ENCODE assay signal across 1 cellular context in the genomic region with DNA sequence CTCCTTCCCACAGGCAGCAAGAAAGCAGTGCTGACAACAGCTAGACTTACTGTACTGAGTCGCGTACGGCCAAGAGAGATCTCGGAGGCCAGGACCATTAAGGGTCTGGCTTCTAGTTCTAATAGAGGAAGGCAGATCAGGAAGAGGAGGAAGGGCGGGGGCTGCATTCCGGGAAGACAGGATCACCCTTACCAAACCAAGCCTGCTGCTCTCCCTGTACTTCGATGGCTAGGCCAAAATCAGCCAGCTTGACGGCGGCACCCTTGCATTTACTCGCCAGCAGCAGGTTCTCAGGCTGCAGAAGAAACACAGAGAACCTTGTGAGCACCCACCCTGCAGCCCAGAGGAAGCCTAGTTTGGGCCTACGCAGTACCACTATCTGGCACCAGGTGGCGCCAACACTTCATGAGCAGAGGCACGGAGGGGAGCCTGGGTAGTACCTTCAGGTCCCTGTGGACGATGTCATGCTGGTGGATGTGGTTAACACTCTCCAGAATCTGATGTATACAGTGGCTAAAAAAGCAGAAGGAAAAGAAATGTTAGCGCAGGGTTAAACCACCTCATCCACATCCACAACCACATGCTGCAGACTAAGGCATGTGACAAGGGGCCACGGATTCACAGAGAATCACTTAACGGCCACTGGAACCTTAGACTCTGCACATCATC.
TF ChIP-seq lines count a peak whose summit lies in the region.

No MANE protein-coding gene starts in this region.

TF ChIP-seq in HepG2, 621 proteins besides CTCF, POLR2A, EP300 and RAD21 (continued from another document and continues in another):
- TF ChIP-seq, protein P1, sequence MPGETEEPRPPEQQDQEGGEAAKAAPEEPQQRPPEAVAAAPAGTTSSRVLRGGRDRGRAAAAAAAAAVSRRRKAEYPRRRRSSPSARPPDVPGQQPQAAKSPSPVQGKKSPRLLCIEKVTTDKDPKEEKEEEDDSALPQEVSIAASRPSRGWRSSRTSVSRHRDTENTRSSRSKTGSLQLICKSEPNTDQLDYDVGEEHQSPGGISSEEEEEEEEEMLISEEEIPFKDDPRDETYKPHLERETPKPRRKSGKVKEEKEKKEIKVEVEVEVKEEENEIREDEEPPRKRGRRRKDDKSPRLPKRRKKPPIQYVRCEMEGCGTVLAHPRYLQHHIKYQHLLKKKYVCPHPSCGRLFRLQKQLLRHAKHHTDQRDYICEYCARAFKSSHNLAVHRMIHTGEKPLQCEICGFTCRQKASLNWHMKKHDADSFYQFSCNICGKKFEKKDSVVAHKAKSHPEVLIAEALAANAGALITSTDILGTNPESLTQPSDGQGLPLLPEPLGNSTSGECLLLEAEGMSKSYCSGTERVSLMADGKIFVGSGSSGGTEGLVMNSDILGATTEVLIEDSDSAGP (CRISPR knock-in tag; IDR thresholded peaks at IDR 0.05; ENCODE audit: borderline replicate concordance) = no peak
- no peak for TF ChIP-seq MXI1 (IDR thresholded peaks at IDR 0.05; ENCODE audit: borderline replicate concordance, low read depth, low read length)
- TF ChIP-seq SRSF9 (IDR thresholded peaks at IDR 0.05; ENCODE audit: borderline replicate concordance, insufficient read depth, low read depth, low read length, poor library complexity, severe bottlenecking) = no peak
- peak; percentile 38; the same call in 1 of the 2 replicates for TF ChIP-seq SAP130 (CRISPR knock-in tag; IDR thresholded peaks at IDR 0.05; ENCODE audit: low read depth)
- TF ChIP-seq KDM5A (IDR thresholded peaks at IDR 0.05; ENCODE audit: borderline replicate concordance, low read length) = no peak
- TF ChIP-seq, protein P2, sequence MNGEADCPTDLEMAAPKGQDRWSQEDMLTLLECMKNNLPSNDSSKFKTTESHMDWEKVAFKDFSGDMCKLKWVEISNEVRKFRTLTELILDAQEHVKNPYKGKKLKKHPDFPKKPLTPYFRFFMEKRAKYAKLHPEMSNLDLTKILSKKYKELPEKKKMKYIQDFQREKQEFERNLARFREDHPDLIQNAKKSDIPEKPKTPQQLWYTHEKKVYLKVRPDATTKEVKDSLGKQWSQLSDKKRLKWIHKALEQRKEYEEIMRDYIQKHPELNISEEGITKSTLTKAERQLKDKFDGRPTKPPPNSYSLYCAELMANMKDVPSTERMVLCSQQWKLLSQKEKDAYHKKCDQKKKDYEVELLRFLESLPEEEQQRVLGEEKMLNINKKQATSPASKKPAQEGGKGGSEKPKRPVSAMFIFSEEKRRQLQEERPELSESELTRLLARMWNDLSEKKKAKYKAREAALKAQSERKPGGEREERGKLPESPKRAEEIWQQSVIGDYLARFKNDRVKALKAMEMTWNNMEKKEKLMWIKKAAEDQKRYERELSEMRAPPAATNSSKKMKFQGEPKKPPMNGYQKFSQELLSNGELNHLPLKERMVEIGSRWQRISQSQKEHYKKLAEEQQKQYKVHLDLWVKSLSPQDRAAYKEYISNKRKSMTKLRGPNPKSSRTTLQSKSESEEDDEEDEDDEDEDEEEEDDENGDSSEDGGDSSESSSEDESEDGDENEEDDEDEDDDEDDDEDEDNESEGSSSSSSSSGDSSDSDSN (CRISPR knock-in tag; IDR thresholded peaks at IDR 0.05) = peak; percentile 41; the same call in 1 of the 2 replicates
- no peak for TF ChIP-seq LCORL (IDR thresholded peaks at IDR 0.05)
- TF ChIP-seq LCORL (CRISPR knock-in tag; IDR thresholded peaks at IDR 0.05) = 0 out of 2 replicates have a peak, but pooled peaks have one; percentile 15
- TF ChIP-seq RARA (CRISPR knock-in tag; IDR thresholded peaks at IDR 0.05) = 0 out of 2 replicates have a peak, but pooled peaks have one; percentile 5
- TF ChIP-seq, protein P3, sequence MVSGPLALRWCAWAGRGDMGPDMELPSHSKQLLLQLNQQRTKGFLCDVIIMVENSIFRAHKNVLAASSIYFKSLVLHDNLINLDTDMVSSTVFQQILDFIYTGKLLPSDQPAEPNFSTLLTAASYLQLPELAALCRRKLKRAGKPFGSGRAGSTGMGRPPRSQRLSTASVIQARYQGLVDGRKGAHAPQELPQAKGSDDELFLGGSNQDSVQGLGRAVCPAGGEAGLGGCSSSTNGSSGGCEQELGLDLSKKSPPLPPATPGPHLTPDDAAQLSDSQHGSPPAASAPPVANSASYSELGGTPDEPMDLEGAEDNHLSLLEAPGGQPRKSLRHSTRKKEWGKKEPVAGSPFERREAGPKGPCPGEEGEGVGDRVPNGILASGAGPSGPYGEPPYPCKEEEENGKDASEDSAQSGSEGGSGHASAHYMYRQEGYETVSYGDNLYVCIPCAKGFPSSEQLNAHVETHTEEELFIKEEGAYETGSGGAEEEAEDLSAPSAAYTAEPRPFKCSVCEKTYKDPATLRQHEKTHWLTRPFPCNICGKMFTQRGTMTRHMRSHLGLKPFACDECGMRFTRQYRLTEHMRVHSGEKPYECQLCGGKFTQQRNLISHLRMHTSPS (CRISPR knock-in tag; IDR thresholded peaks at IDR 0.05; ENCODE audit: low read depth) = no peak
- TF ChIP-seq, protein P4, sequence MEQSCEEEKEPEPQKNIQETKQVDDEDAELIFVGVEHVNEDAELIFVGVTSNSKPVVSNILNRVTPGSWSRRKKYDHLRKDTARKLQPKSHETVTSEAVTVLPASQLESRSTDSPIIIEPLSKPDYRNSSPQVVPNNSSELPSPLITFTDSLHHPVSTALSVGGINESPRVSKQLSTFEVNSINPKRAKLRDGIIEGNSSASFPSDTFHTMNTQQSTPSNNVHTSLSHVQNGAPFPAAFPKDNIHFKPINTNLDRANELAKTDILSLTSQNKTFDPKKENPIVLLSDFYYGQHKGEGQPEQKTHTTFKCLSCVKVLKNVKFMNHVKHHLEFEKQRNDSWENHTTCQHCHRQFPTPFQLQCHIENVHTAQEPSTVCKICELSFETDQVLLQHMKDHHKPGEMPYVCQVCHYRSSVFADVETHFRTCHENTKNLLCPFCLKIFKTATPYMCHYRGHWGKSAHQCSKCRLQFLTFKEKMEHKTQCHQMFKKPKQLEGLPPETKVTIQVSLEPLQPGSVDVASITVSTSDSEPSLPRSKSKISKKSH (CRISPR knock-in tag; IDR thresholded peaks at IDR 0.05; ENCODE audit: borderline replicate concordance) = no peak
- TF ChIP-seq RNF2 (conservative IDR thresholded peaks at IDR 0.05; ENCODE audit: low read depth) = no peak
- TF ChIP-seq ZNF282 (IDR thresholded peaks at IDR 0.05; ENCODE audit: partially characterized antibody) = no peak
- TF ChIP-seq, protein P5, sequence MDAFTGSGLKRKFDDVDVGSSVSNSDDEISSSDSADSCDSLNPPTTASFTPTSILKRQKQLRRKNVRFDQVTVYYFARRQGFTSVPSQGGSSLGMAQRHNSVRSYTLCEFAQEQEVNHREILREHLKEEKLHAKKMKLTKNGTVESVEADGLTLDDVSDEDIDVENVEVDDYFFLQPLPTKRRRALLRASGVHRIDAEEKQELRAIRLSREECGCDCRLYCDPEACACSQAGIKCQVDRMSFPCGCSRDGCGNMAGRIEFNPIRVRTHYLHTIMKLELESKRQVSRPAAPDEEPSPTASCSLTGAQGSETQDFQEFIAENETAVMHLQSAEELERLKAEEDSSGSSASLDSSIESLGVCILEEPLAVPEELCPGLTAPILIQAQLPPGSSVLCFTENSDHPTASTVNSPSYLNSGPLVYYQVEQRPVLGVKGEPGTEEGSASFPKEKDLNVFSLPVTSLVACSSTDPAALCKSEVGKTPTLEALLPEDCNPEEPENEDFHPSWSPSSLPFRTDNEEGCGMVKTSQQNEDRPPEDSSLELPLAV (CRISPR knock-in tag; conservative IDR thresholded peaks at IDR 0.05; ENCODE audit: low read depth) = no peak
- no peak for TF ChIP-seq THAP11 (CRISPR knock-in tag; IDR thresholded peaks at IDR 0.05)
- TF ChIP-seq ZNF451 (CRISPR knock-in tag; IDR thresholded peaks at IDR 0.05) = no peak
- no peak for TF ChIP-seq EEA1 (CRISPR knock-in tag; IDR thresholded peaks at IDR 0.05; ENCODE audit: borderline replicate concordance)
- peak; percentile 81 for TF ChIP-seq XRCC5 (optimal IDR thresholded peaks at IDR 0.05; ENCODE audit: low read length)
- no peak for TF ChIP-seq ZNF235 (CRISPR knock-in tag; IDR thresholded peaks at IDR 0.05; ENCODE audit: borderline replicate concordance)
- TF ChIP-seq IRX3 (CRISPR knock-in tag; IDR thresholded peaks at IDR 0.05; ENCODE audit: borderline replicate concordance, low read depth) = no peak
- TF ChIP-seq ZSCAN25 (CRISPR knock-in tag; IDR thresholded peaks at IDR 0.05) = 0 out of 2 replicates have a peak, but pooled peaks have one; percentile 31
- no peak for TF ChIP-seq ZNF44 (CRISPR knock-in tag; IDR thresholded peaks at IDR 0.05)
- TF ChIP-seq, protein P6, sequence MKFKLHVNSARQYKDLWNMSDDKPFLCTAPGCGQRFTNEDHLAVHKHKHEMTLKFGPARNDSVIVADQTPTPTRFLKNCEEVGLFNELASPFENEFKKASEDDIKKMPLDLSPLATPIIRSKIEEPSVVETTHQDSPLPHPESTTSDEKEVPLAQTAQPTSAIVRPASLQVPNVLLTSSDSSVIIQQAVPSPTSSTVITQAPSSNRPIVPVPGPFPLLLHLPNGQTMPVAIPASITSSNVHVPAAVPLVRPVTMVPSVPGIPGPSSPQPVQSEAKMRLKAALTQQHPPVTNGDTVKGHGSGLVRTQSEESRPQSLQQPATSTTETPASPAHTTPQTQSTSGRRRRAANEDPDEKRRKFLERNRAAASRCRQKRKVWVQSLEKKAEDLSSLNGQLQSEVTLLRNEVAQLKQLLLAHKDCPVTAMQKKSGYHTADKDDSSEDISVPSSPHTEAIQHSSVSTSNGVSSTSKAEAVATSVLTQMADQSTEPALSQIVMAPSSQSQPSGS (CRISPR knock-in tag; IDR thresholded peaks at IDR 0.05) = 0 out of 2 replicates have a peak, but pooled peaks have one; percentile 20
- 0 out of 2 replicates have a peak, but pooled peaks have one; percentile 21 for TF ChIP-seq HOXA3 (CRISPR knock-in tag; IDR thresholded peaks at IDR 0.05)
- TF ChIP-seq, protein P7, sequence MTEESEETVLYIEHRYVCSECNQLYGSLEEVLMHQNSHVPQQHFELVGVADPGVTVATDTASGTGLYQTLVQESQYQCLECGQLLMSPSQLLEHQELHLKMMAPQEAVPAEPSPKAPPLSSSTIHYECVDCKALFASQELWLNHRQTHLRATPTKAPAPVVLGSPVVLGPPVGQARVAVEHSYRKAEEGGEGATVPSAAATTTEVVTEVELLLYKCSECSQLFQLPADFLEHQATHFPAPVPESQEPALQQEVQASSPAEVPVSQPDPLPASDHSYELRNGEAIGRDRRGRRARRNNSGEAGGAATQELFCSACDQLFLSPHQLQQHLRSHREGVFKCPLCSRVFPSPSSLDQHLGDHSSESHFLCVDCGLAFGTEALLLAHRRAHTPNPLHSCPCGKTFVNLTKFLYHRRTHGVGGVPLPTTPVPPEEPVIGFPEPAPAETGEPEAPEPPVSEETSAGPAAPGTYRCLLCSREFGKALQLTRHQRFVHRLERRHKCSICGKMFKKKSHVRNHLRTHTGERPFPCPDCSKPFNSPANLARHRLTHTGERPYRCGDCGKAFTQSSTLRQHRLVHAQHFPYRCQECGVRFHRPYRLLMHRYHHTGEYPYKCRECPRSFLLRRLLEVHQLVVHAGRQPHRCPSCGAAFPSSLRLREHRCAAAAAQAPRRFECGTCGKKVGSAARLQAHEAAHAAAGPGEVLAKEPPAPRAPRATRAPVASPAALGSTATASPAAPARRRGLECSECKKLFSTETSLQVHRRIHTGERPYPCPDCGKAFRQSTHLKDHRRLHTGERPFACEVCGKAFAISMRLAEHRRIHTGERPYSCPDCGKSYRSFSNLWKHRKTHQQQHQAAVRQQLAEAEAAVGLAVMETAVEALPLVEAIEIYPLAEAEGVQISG (CRISPR knock-in tag; IDR thresholded peaks at IDR 0.05) = no peak
- no peak for TF ChIP-seq TCF7L2 (IDR thresholded peaks at IDR 0.05; ENCODE audit: low read depth, low read length)
- TF ChIP-seq, protein P8, sequence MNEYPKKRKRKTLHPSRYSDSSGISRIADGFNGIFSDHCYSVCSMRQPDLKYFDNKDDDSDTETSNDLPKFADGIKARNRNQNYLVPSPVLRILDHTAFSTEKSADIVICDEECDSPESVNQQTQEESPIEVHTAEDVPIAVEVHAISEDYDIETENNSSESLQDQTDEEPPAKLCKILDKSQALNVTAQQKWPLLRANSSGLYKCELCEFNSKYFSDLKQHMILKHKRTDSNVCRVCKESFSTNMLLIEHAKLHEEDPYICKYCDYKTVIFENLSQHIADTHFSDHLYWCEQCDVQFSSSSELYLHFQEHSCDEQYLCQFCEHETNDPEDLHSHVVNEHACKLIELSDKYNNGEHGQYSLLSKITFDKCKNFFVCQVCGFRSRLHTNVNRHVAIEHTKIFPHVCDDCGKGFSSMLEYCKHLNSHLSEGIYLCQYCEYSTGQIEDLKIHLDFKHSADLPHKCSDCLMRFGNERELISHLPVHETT (CRISPR knock-in tag; conservative IDR thresholded peaks at IDR 0.05) = no peak
- TF ChIP-seq SETDB1 (CRISPR knock-in tag; IDR thresholded peaks at IDR 0.05; ENCODE audit: borderline replicate concordance) = no peak
- TF ChIP-seq ZNF34 (CRISPR knock-in tag; IDR thresholded peaks at IDR 0.05; ENCODE audit: borderline replicate concordance) = no peak
- no peak for TF ChIP-seq TBL1XR1 (IDR thresholded peaks at IDR 0.05; ENCODE audit: borderline replicate concordance, low read length, partially characterized antibody)
- peak; percentile 94 for TF ChIP-seq ZNF329 (CRISPR knock-in tag; IDR thresholded peaks at IDR 0.05; ENCODE audit: low read depth)
- TF ChIP-seq ASH2L (IDR thresholded peaks at IDR 0.05; ENCODE audit: insufficient read length, low read depth, low read length) = no peak
- TF ChIP-seq, protein P9, sequence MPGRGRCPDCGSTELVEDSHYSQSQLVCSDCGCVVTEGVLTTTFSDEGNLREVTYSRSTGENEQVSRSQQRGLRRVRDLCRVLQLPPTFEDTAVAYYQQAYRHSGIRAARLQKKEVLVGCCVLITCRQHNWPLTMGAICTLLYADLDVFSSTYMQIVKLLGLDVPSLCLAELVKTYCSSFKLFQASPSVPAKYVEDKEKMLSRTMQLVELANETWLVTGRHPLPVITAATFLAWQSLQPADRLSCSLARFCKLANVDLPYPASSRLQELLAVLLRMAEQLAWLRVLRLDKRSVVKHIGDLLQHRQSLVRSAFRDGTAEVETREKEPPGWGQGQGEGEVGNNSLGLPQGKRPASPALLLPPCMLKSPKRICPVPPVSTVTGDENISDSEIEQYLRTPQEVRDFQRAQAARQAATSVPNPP (CRISPR knock-in tag; IDR thresholded peaks at IDR 0.05) = no peak
- TF ChIP-seq, protein P10, sequence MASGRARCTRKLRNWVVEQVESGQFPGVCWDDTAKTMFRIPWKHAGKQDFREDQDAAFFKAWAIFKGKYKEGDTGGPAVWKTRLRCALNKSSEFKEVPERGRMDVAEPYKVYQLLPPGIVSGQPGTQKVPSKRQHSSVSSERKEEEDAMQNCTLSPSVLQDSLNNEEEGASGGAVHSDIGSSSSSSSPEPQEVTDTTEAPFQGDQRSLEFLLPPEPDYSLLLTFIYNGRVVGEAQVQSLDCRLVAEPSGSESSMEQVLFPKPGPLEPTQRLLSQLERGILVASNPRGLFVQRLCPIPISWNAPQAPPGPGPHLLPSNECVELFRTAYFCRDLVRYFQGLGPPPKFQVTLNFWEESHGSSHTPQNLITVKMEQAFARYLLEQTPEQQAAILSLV (CRISPR knock-in tag; IDR thresholded peaks at IDR 0.05; ENCODE audit: borderline replicate concordance) = no peak
- 0 out of 2 replicates have a peak, but pooled peaks have one; percentile 26 for TF ChIP-seq ZNF331 (CRISPR knock-in tag; IDR thresholded peaks at IDR 0.05)
- TF ChIP-seq SNAI1 (CRISPR knock-in tag; IDR thresholded peaks at IDR 0.05; ENCODE audit: borderline replicate concordance) = no peak
- TF ChIP-seq MIXL1 (CRISPR knock-in tag; IDR thresholded peaks at IDR 0.05) = no peak
- TF ChIP-seq ZNF20 (CRISPR knock-in tag; IDR thresholded peaks at IDR 0.05) = no peak
- no peak for TF ChIP-seq ZNF781 (CRISPR knock-in tag; IDR thresholded peaks at IDR 0.05; ENCODE audit: borderline replicate concordance, not compliant biosample characterization)
- TF ChIP-seq ZNF501 (CRISPR knock-in tag; IDR thresholded peaks at IDR 0.05) = peak; percentile 30; the same call in 1 of the 2 replicates
- TF ChIP-seq, protein P11, sequence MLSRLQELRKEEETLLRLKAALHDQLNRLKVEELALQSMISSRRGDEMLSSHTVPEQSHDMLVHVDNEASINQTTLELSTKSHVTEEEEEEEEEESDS (CRISPR knock-in tag; IDR thresholded peaks at IDR 0.05; ENCODE audit: borderline replicate concordance) = no peak
- TF ChIP-seq JUN (CRISPR knock-in tag; IDR thresholded peaks at IDR 0.05) = no peak
